8 cellular contexts compared by ENCODE assay signal in the genomic region with DNA sequence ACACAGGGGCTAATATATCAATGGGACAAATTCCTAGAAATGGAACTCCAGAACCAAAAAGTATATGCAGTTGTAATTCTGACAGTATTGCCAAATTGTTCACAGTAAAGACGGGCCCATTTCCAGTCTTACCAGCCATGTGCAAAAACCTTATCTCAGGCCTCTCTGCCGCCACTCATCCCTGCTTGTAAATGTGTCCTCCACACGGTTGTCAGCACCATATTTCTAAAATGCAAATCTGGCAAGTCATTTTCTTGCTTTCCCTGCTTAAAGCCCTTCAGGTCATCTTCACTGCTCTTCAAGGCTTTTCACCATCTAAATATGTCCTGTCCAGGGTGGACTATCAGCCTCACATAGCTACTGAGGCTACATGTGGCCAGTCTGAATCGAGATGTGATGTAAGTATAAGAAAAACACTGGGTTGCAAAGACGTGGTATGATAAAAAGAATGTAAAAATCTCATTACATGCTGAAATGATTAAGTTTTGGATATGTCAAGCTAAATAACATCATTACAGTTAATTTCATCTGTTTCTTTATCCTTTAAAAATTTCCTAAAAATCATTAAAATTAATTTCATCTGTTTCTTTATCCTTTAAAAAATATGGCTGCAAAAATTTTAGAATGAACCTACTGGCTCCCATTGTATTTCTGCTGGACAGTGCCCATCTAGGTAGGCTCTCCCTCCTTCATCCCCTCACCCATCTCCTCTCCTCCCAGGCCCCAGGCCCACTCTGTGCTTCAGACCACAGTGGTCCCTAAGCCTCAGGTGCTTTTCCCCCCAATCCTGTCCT. TPM values are rescaled to one million over a fixed set of nuclear protein-coding genes. Genes with fewer than 3 reads are reported as not detected.
DNase-seq lines count a peak whose midpoint lies in the region; ATAC-seq and TF ChIP-seq lines count a peak whose summit lies in the region.

No MANE protein-coding gene starts in this region.

- peak; percentile 71 for DNase-seq in Karpas-422
- no peak for DNase-seq in neural crest cell (ENCODE audit: low read depth, low spot score)
- no peak for DNase-seq in middle frontal gyrus (ENCODE audit: extremely low spot score, low spot score)
- DNase-seq in effector CD8-positive, alpha-beta T cell (lab: John Stamatoyannopoulos, UW) = no peak
- DNase-seq in activated CD8-positive, alpha-beta memory T cell treated with anti-CD3 and anti-CD28 coated beads for 24 hours = no peak

- H3K36me3 Mint-ChIP-seq in dendritic cell treated with granulocyte-macrophage colony-stimulating factor and Interleukin-4, amounts not matched to agents 40 ng/mL and 50 ng/mL, for 4 days (ENCODE audit: low read depth) = peaks cover 80% of the 10 kb centered on the region
- no peaks in the 10 kb centered on the region for H3K36me3 Mint-ChIP-seq in neural crest cell (ENCODE audit: low read depth)

- H3K36me3 ChIP-seq in BLaER1 = peaks cover 36% of the 10 kb centered on the region
- peaks cover 12% of the 10 kb centered on the region for H3K36me3 ChIP-seq in Karpas-422 (ENCODE audit: insufficient read depth, low read length)

- H3K27ac Mint-ChIP-seq in dendritic cell treated with granulocyte-macrophage colony-stimulating factor and Interleukin-4, amounts not matched to agents 40 ng/mL and 50 ng/mL, for 4 days = peak overlapping the region; percentile 97
- H3K27ac Mint-ChIP-seq in neural crest cell (ENCODE audit: unreplicated experiment) = no peak overlapping the region

- no peaks in the 10 kb centered on the region for H3K9me2 ChIP-seq in Karpas-422 (replicated peaks; ENCODE audit: insufficient read depth, low read length)

- H3K4me3 ChIP-seq in BLaER1 (peak overlapping the region; percentile 87), Karpas-422 (ENCODE audit: low read length) (peak overlapping the region; percentile 74)

- peak overlapping the region; percentile 91 for H3K9ac ChIP-seq in BLaER1
- peak overlapping the region; percentile 89 for H3K9ac ChIP-seq in Karpas-422 (ENCODE audit: low read length)

- no peak for TF ChIP-seq CTCF in neural crest cell (conservative IDR thresholded peaks at IDR 0.05)

- H2AFZ ChIP-seq in Karpas-422 (ENCODE audit: low read length) = peak overlapping the region; percentile 71; the same call in 1 of the 2 replicates

- H3K4me1 Mint-ChIP-seq in dendritic cell treated with granulocyte-macrophage colony-stimulating factor and Interleukin-4, amounts not matched to agents 40 ng/mL and 50 ng/mL, for 4 days (ENCODE audit: low read depth) = peaks cover 74% of the 10 kb centered on the region
- H3K4me1 Mint-ChIP-seq in neural crest cell = peaks cover 13% of the 10 kb centered on the region

- H3K27me3 ChIP-seq in BLaER1 (no peaks in the 10 kb centered on the region), Karpas-422 (ENCODE audit: low read length) (no peaks in the 10 kb centered on the region)

- H3K27ac ChIP-seq in BLaER1 (peak overlapping the region; percentile 93), Karpas-422 (ENCODE audit: low read length) (peak overlapping the region; percentile 89)

- no peak for ATAC-seq in HG03342 (IDR thresholded peaks at IDR 0.05; ENCODE audit: unreplicated experiment)

- H4K20me1 ChIP-seq in BLaER1 (no peaks in the 10 kb centered on the region), Karpas-422 (ENCODE audit: insufficient read depth, low read depth, low read length) (no peaks in the 10 kb centered on the region)

- H3K4me2 ChIP-seq in BLaER1 = peak overlapping the region; percentile 93
- peak overlapping the region; percentile 89 for H3K4me2 ChIP-seq in Karpas-422 (ENCODE audit: low read depth, low read length, poor library complexity, severe bottlenecking)

- peak overlapping the region; percentile 87 for H3K4me3 Mint-ChIP-seq in dendritic cell treated with granulocyte-macrophage colony-stimulating factor and Interleukin-4, amounts not matched to agents 40 ng/mL and 50 ng/mL, for 4 days
- peak overlapping the region; percentile 42 for H3K4me3 Mint-ChIP-seq in neural crest cell

- H3K9me3 ChIP-seq in BLaER1 = no peaks in the 10 kb centered on the region
- H3K9me3 ChIP-seq in Karpas-422 (ENCODE audit: low read length) = no peaks in the 10 kb centered on the region

- peaks cover 26% of the 10 kb centered on the region for H3K79me2 ChIP-seq in Karpas-422 (ENCODE audit: low read length)

- H3K4me1 ChIP-seq in BLaER1 = peaks cover 58% of the 10 kb centered on the region
- H3K4me1 ChIP-seq in Karpas-422 (ENCODE audit: low read length) = peaks cover 42% of the 10 kb centered on the region

- no peaks in the 10 kb centered on the region for H3K27me3 Mint-ChIP-seq in dendritic cell treated with granulocyte-macrophage colony-stimulating factor and Interleukin-4, amounts not matched to agents 40 ng/mL and 50 ng/mL, for 4 days
- H3K27me3 Mint-ChIP-seq in neural crest cell (ENCODE audit: low read depth) = no peaks in the 10 kb centered on the region

- no peaks in the 10 kb centered on the region for H3K9me3 Mint-ChIP-seq in dendritic cell treated with granulocyte-macrophage colony-stimulating factor and Interleukin-4, amounts not matched to agents 40 ng/mL and 50 ng/mL, for 4 days
- H3K9me3 Mint-ChIP-seq in neural crest cell = no peaks in the 10 kb centered on the region

- intact Hi-C loops in dendritic cell treated with granulocyte-macrophage colony-stimulating factor and Interleukin-4, amounts not matched to agents 40 ng/mL and 50 ng/mL, for 4 days (cut with micrococcal nuclease) = loop anchor here (10.0 kb wide), 1 partner anchor 262 kb away; no protein-coding TSS in a partner anchor

RNA-seq across cellular contexts. Expression of a gene that starts 1.0 kb away (rescaled TPM):
- 19.8 and 24.4 TPM in 2 replicates for total RNA-seq in Karpas-422 (2014; rRNA removed; shearing (Covaris generic); ENCODE audit: low replicate concordance)
- 2.8 and 3.0 TPM in 2 replicates for total RNA-seq in neural crest cell

RNA-seq across cellular contexts. Expression of a gene that starts 1.0 kb away (rescaled TPM):
- 38.7 and 55.8 TPM in 2 replicates for total RNA-seq in Karpas-422 (2014; rRNA removed; shearing (Covaris generic); ENCODE audit: low replicate concordance)
- total RNA-seq in neural crest cell = 4.9 and 6.3 TPM in 2 replicates

RNA-seq across cellular contexts. Expression of a gene that starts 14.3 kb away (rescaled TPM):
- 27.7 and 54.3 TPM in 2 replicates for total RNA-seq in Karpas-422 (2014; rRNA removed; shearing (Covaris generic); ENCODE audit: low replicate concordance)
- total RNA-seq in neural crest cell = 0.09 TPM in 1 of 2 replicates, not detected in the other

RNA-seq across cellular contexts. Expression of a gene that starts 48.4 kb away (rescaled TPM):
- total RNA-seq in Karpas-422 (2014; rRNA removed; shearing (Covaris generic); ENCODE audit: low replicate concordance) = 33.3 and 67.1 TPM in 2 replicates
- total RNA-seq in neural crest cell = 86.5 and 86.8 TPM in 2 replicates

Comparison
In these comparisons a context has a peak if more than half of its experiments do, and no peak if none do; other contexts are left out.
1. RNA of a gene that starts 14.3 kb away (total RNA-seq): 27.7 to 54.3 TPM in Karpas-422; 0.09 TPM in neural crest cell; every median in the first group is over 10 times any median in the second.